Comparison of ENCODE assay signal across 8 cellular contexts in genomic region chr3:184249412-184250166, GRCh38. TPM values are rescaled to one million over a fixed set of nuclear protein-coding genes. Genes with fewer than 3 reads are reported as not detected.
A peak's percentile ranks its signal among the peaks of the same experiment; 100 is the strongest.
DNase-seq lines count a peak whose midpoint lies in the region; FAIRE-seq and TF ChIP-seq lines count a peak whose summit lies in the region.

EEF1AKMT4 (plus strand) TSS chr3:184249672; CDS start chr3:184249695, 23 bp downstream.

- H3K4me3 ChIP-seq in foreskin fibroblast (ENCODE audit: low read depth in 1 of 2, low read length in 2 of 2) (peak within 1 kb of the TSS; percentile 87 to 100), stomach smooth muscle (ENCODE audit: low read length in 2 of 2) (peak within 1 kb of the TSS; percentile 90 to 97)

- H4K20me1 ChIP-seq in H9 (ENCODE audit: control insufficient read depth, insufficient read depth, insufficient read length): no peaks in the 10 kb centered on the region

- H3K27ac Mint-ChIP-seq in H9 (peak within 1 kb of the TSS; percentile 98 to 100 (median 100)), neural crest cell (ENCODE audit: unreplicated experiment) (peak within 1 kb of the TSS; percentile 99)

- no peaks in the 10 kb centered on the region for H3K79me1 ChIP-seq in H9 (ENCODE audit: insufficient read depth, low read depth, low read length, poor library complexity, severe bottlenecking)

- H3K27me3 ChIP-seq in H9 (ENCODE audit: insufficient read depth, low read length): no peaks in the 10 kb centered on the region
- H3K27me3 ChIP-seq in stomach smooth muscle (ENCODE audit: control insufficient read depth in 1 of 2, insufficient read depth in 2 of 2, low read length in 2 of 2): no peaks in the 10 kb centered on the region

- peak; percentile 67 for TF ChIP-seq CTCF in H9 (conservative IDR thresholded peaks at IDR 0.05)
- peak; percentile 51 for TF ChIP-seq CTCF in foreskin fibroblast (IDR thresholded peaks at IDR 0.05; ENCODE audit: low read depth, low read length)
- peak; percentile 65 for TF ChIP-seq CTCF in neural crest cell (conservative IDR thresholded peaks at IDR 0.05)

- peak within 1 kb of the TSS; percentile 91 for H3K4me2 ChIP-seq in H9 (ENCODE audit: insufficient read depth, insufficient read length, low read length)

- H3K4me1 Mint-ChIP-seq in H9 (peaks cover 2 to 6% of the 10 kb centered on the region in 2 experiments; a peak in 2 of 4 replicates), neural crest cell (peaks cover 17% of the 10 kb centered on the region)

- H2BK5ac ChIP-seq in H9 (ENCODE audit: insufficient read length, low read length): peak within 1 kb of the TSS; percentile 20

- H3K14ac ChIP-seq in H9 (ENCODE audit: insufficient read depth, low read length): peak within 1 kb of the TSS; percentile 27; the same call in 1 of the 2 replicates

- no peak within 1 kb of the TSS for H3K56ac ChIP-seq in H9 (ENCODE audit: insufficient read length, low read depth, low read length)

- H3K79me2 ChIP-seq in H9 (ENCODE audit: insufficient read depth, low read length): no peaks in the 10 kb centered on the region

- H3T11ph ChIP-seq in H9 (ENCODE audit: low read length): no peak within 1 kb of the TSS

- H3K27me3 Mint-ChIP-seq in H9 (ENCODE audit: low read depth) (no peaks in the 10 kb centered on the region), neural crest cell (ENCODE audit: low read depth) (peaks cover 6% of the 10 kb centered on the region)

- WGBS in H9 (ENCODE audit: extremely low coverage, insufficient read length, low lambda C conversion rate): no CpG with 5 or more reads among the region's 54 CpGs

- H3K9me3 Mint-ChIP-seq in H9: no peaks in the 10 kb centered on the region; a peak in 1 of 5 replicates
- H3K9me3 Mint-ChIP-seq in neural crest cell: no peaks in the 10 kb centered on the region

- no peak within 1 kb of the TSS for H2AK5ac ChIP-seq in H9 (ENCODE audit: insufficient read length, low read length)

- H2BK12ac ChIP-seq in H9 (ENCODE audit: insufficient read length, low read depth, low read length): no peak within 1 kb of the TSS

- H3K4me3 Mint-ChIP-seq in H9 (peak within 1 kb of the TSS; percentile 82 to 92), neural crest cell (peak within 1 kb of the TSS; percentile 97)

- H3K9ac ChIP-seq in H9 (ENCODE audit: extremely low read depth, insufficient read length, low read length) (peak within 1 kb of the TSS; percentile 88), stomach smooth muscle (ENCODE audit: low read length in 2 of 2) (peak within 1 kb of the TSS; percentile 86 to 87)

- H3K36me3 ChIP-seq in stomach smooth muscle (ENCODE audit: control insufficient read depth in 2 of 2, insufficient read depth in 2 of 2, low read length in 2 of 2): peaks cover 5 to 11% of the 10 kb centered on the region in 2 donors

- peaks cover 5% of the 10 kb centered on the region for H3K23me2 ChIP-seq in H9 (ENCODE audit: insufficient read length, low read depth, low read length, poor library complexity, severe bottlenecking)

- peak within 1 kb of the TSS; percentile 50 for H4K5ac ChIP-seq in H9 (ENCODE audit: insufficient read length, low read depth, low read length)

- peak within 1 kb of the TSS; percentile 37 for H3K18ac ChIP-seq in H9 (ENCODE audit: insufficient read length, low read depth, low read length)

- no peak within 1 kb of the TSS for H2BK15ac ChIP-seq in H9 (ENCODE audit: low read depth, low read length)

- peak; percentile 96 for FAIRE-seq in G401.6 (lab: Jason Lieb, UNC)

- H3K36me3 Mint-ChIP-seq in H9 (ENCODE audit: insufficient read depth in 1 of 3, low read depth in 3 of 3): peaks cover 6 to 16% (median 12%) of the 10 kb centered on the region in 3 experiments; a peak in 6 of 7 replicates
- H3K36me3 Mint-ChIP-seq in neural crest cell (ENCODE audit: low read depth): no peaks in the 10 kb centered on the region

- H3K27ac ChIP-seq in H9 (ENCODE audit: insufficient read length, low read depth, low read length): peak within 1 kb of the TSS; percentile 66
- peak within 1 kb of the TSS; percentile 83 for H3K27ac ChIP-seq in stomach smooth muscle (ENCODE audit: low read length)

- H2BK120ac ChIP-seq in H9 (ENCODE audit: low read depth, low read length, poor library complexity, severe bottlenecking): no peak within 1 kb of the TSS

- no peak within 1 kb of the TSS for H3K23ac ChIP-seq in H9 (ENCODE audit: insufficient read length, low read depth, low read length)

- H3K4ac ChIP-seq in H9 (ENCODE audit: low read depth, low read length): no peak within 1 kb of the TSS

- no peak within 1 kb of the TSS for H4K91ac ChIP-seq in H9 (ENCODE audit: insufficient read length, low read depth, low read length)

- peak within 1 kb of the TSS; percentile 33 for H2AFZ ChIP-seq in H9 (ENCODE audit: low read length)

- no peak within 1 kb of the TSS for H2BK20ac ChIP-seq in H9 (ENCODE audit: low read depth, low read length, poor library complexity, severe bottlenecking)

- H4K8ac ChIP-seq in H9 (replicated peaks; ENCODE audit: insufficient read length, low read depth, low read length): peak within 1 kb of the TSS; percentile 22

- no peaks in the 10 kb centered on the region for H3K4me1 ChIP-seq in H9 (ENCODE audit: insufficient read depth, low read length)
- peaks cover 28% of the 10 kb centered on the region for H3K4me1 ChIP-seq in stomach smooth muscle (ENCODE audit: control insufficient read depth, insufficient read depth, low read length)

- H3K9me3 ChIP-seq in H9 (ENCODE audit: control insufficient read depth, low read depth, low read length) (no peaks in the 10 kb centered on the region), stomach smooth muscle (ENCODE audit: control insufficient read depth in 2 of 2, low read length in 2 of 2) (no peaks in the 10 kb centered on the region)

- DNase-seq in H9 (peak; percentile 100), M059J (ENCODE audit: low read depth) (peak; percentile 99), SHP77 (lab: John Stamatoyannopoulos, UW) (peak; percentile 96), activated gamma-delta T cell (lab: John Stamatoyannopoulos, UW) (peak; percentile 89), foreskin fibroblast (peak; percentile 98 to 99), neural crest cell (ENCODE audit: low read depth, low spot score) (peak; percentile 85)

RNA-seq across cellular contexts. Expression of gene EEF1AKMT4, which starts in this region (rescaled TPM):
- total RNA-seq in H9 (2021) (8.1 and 9.8 TPM in 2 replicates), neural crest cell (3.4 and 3.9 TPM in 2 replicates)
- total RNA-seq in M059J (2014; rRNA removed; shearing (Covaris generic)): 9.7 and 9.9 TPM in 2 replicates

Comparison
In these comparisons a context has a peak if more than half of its experiments do, and no peak if none do; other contexts are left out.
1. Peak in every context shown above with its lines: DNase-seq, H3K4me3 ChIP-seq and H3K27ac ChIP-seq.